8 cellular contexts compared by ENCODE assay signal in genomic region chr14:102363182-102363952, GRCh38. TPM values are rescaled to one million over a fixed set of nuclear protein-coding genes. Genes with fewer than 3 reads are reported as not detected.
DNase-seq lines count a peak whose midpoint lies in the region; ATAC-seq and TF ChIP-seq lines count a peak whose summit lies in the region.

No MANE protein-coding gene starts in this region.

- TF ChIP-seq CTCF in OCI-LY7 (conservative IDR thresholded peaks at IDR 0.05; ENCODE audit: low read length) (no peak), astrocyte of the spinal cord (IDR thresholded peaks at IDR 0.05; ENCODE audit: low read depth, low read length) (no peak)

- H3K4me1 ChIP-seq in OCI-LY7 (ENCODE audit: insufficient read depth, low read length, poor library complexity, severe bottlenecking), result peaks cover 28% of the 10 kb centered on the region

- peak; percentile 23 for ATAC-seq in HG02885 (IDR thresholded peaks at IDR 0.05; ENCODE audit: poor library complexity, unreplicated experiment)

- H4K20me1 ChIP-seq in OCI-LY7 (ENCODE audit: insufficient read depth, low read length), result no peaks in the 10 kb centered on the region

- intact Hi-C loops in OCI-LY7 (cut with micrococcal nuclease; ENCODE audit: unreplicated experiment), result loop anchor here (2.0 to 10.0 kb wide), 2 partner anchors 45 to 151 kb away; partner anchors contain the start of gene ZNF839

- peaks cover 4% of the 10 kb centered on the region; the same call in 1 of the 2 replicates for H3K36me3 ChIP-seq in OCI-LY7 (ENCODE audit: insufficient read depth, low read length)

- POLR2A ChIA-PET in OCI-LY7 (lab: Charles Lee), result interaction anchor here (1.1 to 2.0 kb wide), 2 partner anchors 7 to 251 kb away, joined by 3 to 7 read pairs; no protein-coding TSS in a partner anchor

- H3K9me3 ChIP-seq in OCI-LY7 (ENCODE audit: low read length), result no peaks in the 10 kb centered on the region

- H3K9me2 ChIP-seq in OCI-LY7 (ENCODE audit: insufficient read depth, low read length), result no peaks in the 10 kb centered on the region

- H3K27ac ChIP-seq in OCI-LY7 (ENCODE audit: low read depth, low read length, poor library complexity, severe bottlenecking), result no peak overlapping the region

- H3K79me2 ChIP-seq in OCI-LY7 (ENCODE audit: insufficient read depth, low read depth, low read length), result peaks cover 6% of the 10 kb centered on the region; the same call in 1 of the 2 replicates

- DNase-seq in activated T-cell treated with anti-CD3 and anti-CD28 coated beads for 48 hours (ENCODE audit: low read depth) (peak; percentile 21), OCI-LY7 (ENCODE audit: low spot score) (peak; percentile 29), astrocyte of the spinal cord (ENCODE audit: low read depth, low spot score) (peak; percentile 38), skeletal muscle cell (ENCODE audit: low read depth) (peak; percentile 14), HuH-7.5 (ENCODE audit: low spot score) (no peak)
- DNase-seq in activated T-cell treated with anti-CD3 and anti-CD28 coated beads, Interleukin-2, amount 50 U/mL, for 1 hour, result no peak

- CTCF ChIA-PET in OCI-LY7 (lab: Charles Lee; ENCODE audit: unreplicated experiment), result no interaction called here

- no TSS peak for BruUV-seq in OCI-LY7 (replicated peaks; lab: Mats Ljungman, UMichigan)

- H3K4me3 ChIP-seq in OCI-LY7 (ENCODE audit: low read depth, low read length, poor library complexity, severe bottlenecking), result peak overlapping the region; percentile 98
- peak overlapping the region; percentile 84 for H3K4me3 ChIP-seq in astrocyte of the spinal cord (ENCODE audit: low read depth, low read length)
- H3K4me3 ChIP-seq in iPS-11a (ENCODE audit: low read depth, low read length), result peak overlapping the region; percentile 89
- peak overlapping the region; percentile 64 for H3K4me3 ChIP-seq in skeletal muscle cell (ENCODE audit: low read depth, low read length)

- H3K4me2 ChIP-seq in OCI-LY7 (ENCODE audit: low read length), result peak overlapping the region; percentile 97

- in situ Hi-C loops in astrocyte of the spinal cord (cut with HindIII; ENCODE audit: low sequenced_read_pairs), result no loop called here

- H2AFZ ChIP-seq in OCI-LY7 (ENCODE audit: low read length), result peak overlapping the region; percentile 95

RNA-seq across cellular contexts. Expression of gene TECPR2, which starts 0.6 kb away (rescaled TPM):
- total RNA-seq in OCI-LY7 (2014; rRNA removed; shearing (Covaris generic)), result 5.3 and 6.8 TPM in 2 replicates
- total RNA-seq in OCI-LY7 (2022), result 9.5 and 12.7 TPM in 2 replicates

RNA-seq across cellular contexts. Expression of gene CINP, which starts 0.7 kb away (rescaled TPM):
- total RNA-seq in OCI-LY7 (2014; rRNA removed; shearing (Covaris generic)), result 28.2 and 37.7 TPM in 2 replicates
- total RNA-seq in OCI-LY7 (2022), result 29.8 and 34.9 TPM in 2 replicates

RNA-seq across cellular contexts. Expression of gene ZNF839, which starts 43.8 kb away (rescaled TPM):
- 20.2 and 22.7 TPM in 2 replicates for total RNA-seq in OCI-LY7 (2014; rRNA removed; shearing (Covaris generic))
- 23.3 and 24.3 TPM in 2 replicates for total RNA-seq in OCI-LY7 (2022)

RNA-seq across cellular contexts. Expression of gene MOK, which starts 58.4 kb away (rescaled TPM):
- 3.7 and 4.0 TPM in 2 replicates for total RNA-seq in OCI-LY7 (2014; rRNA removed; shearing (Covaris generic))
- total RNA-seq in OCI-LY7 (2022), result 2.2 and 4.3 TPM in 2 replicates

Comparison
In these comparisons a context has a peak if more than half of its experiments do, and no peak if none do; other contexts are left out.
1. DNase-seq: peak in activated T-cell treated with anti-CD3 and anti-CD28 coated beads for 48 hours (single experiment), OCI-LY7 (single experiment), astrocyte of the spinal cord (single experiment) and skeletal muscle cell (single experiment); none in activated T-cell treated with anti-CD3 and anti-CD28 coated beads, Interleukin-2, amount 50 U/mL, for 1 hour (single experiment) and HuH-7.5 (single experiment).
2. Peak in every context shown above with its lines, with median percentiles within 50 percentile points of each other: H3K4me3 ChIP-seq.